26 cellular contexts compared by ENCODE assay signal in the genomic region with DNA sequence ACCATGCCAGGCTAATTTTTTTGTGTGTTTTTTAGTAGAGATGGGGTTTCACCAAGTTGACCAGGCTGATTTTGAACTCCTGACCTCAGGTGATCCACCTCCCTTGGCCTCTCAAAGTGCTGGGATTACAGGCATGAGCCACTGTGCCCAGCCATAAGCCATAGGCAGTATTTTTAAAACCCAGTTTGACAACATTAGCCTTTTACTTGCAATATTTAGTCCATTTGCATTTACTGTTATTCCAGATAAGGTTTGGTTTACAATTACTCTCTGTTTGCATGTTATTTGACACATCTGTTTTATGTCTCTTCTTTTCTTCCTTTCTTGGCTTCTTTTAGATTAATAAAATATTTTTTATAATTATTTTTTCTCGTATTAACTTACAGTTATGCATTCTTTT.
"Had no signal": no experiment of that assay in that cellular context is flagged by ENCODE, and none has a peak within 500 bp of the region (broad histone marks: within the 10 kb centered on the region; RNA-seq: fewer than 3 reads in every experiment).

No MANE protein-coding gene starts in this region.

- H3K27me3 ChIP-seq: hepatocyte had no signal

- FAIRE-seq: colon, frontal cortex, kidney had no signal

- H3K79me2 ChIP-seq: hepatocyte had no signal

- H3K36me3 ChIP-seq: gastroesophageal sphincter, heart left ventricle, left ventricle myocardium inferior, lower lobe of right lung had no signal

- H3K27ac ChIP-seq: coronary artery, dorsolateral prefrontal cortex, epithelial cell of prostate, foreskin keratinocyte, gastroesophageal sphincter, heart left ventricle, hepatocyte, left ventricle myocardium inferior, lower lobe of right lung had no signal

- H3K4me1 ChIP-seq: foreskin keratinocyte, gastroesophageal sphincter, left ventricle myocardium inferior, lower lobe of right lung had no signal

- H3K4me3 ChIP-seq: coronary artery, dorsolateral prefrontal cortex, gastroesophageal sphincter, hepatocyte, left ventricle myocardium inferior, lower lobe of right lung, mucosa of descending colon had no signal

- H2AFZ ChIP-seq: hepatocyte had no signal

- H3K4me2 ChIP-seq: hepatocyte had no signal

- DNase-seq: dermis blood vessel endothelial cell; dorsolateral prefrontal cortex; effector CD4-positive, alpha-beta T cell; effector memory CD4-positive, alpha-beta T cell; erythroblast; foreskin keratinocyte; heart left ventricle; hypothalamus; immature natural killer cell; islet precursor cell; kidney; kidney glomerular epithelial cell; left colon; left ventricle myocardium inferior; lower lobe of right lung; mesenchymal stem cell; mucosa of descending colon; naive B cell had no signal

- H3K9me3 ChIP-seq: lower lobe of right lung, mucosa of descending colon had no signal

- ATAC-seq: esophagus mucosa, foreskin keratinocyte, gastroesophageal sphincter, heart left ventricle, left colon, left lobe of liver, lower lobe of right lung, mucosa of descending colon had no signal
